In the genomic region with DNA sequence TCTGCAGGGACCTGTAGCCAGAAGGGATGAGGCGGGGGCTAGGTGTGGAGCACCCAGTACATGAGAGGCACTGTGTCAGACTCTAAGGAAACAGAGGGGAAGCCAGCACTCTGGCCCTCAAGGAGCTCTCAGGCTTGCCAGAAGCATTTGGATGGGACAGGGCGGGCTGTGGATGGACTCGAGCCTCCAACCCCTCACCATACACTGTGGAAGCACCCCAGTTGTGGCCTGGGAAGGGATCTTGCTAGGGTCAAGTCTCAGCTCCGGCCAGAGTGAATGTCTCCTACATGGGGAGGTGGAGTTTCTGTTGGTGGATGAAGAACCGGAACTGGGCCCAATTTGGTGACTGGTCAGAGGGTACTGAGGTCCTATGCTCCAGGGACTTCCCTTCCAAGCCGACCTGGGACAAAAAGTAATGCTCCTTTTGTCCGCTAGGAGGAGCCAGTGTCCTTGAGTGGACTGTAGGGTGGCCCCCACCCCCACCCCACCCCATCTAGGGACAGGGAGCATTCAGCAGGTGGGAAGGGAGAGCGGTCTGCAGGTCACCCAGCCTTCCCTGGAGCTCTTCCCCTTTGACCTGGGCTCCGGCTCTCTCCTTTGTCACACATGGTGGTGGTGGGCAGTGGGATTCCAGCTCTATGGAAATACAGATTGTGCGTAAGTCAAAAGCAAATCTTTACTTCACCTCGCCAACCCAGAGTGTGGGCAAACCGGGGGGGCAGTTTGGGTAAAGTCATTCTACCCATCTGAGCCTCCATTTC, we compare ENCODE assay signal across 1 cellular context.
TF ChIP-seq lines count a peak whose summit lies in the region.

No MANE protein-coding gene starts in this region.

TF ChIP-seq in HepG2, 621 proteins besides CTCF, POLR2A, EP300 and RAD21 (continued from another document and continues in another):
- TF ChIP-seq, protein P1, sequence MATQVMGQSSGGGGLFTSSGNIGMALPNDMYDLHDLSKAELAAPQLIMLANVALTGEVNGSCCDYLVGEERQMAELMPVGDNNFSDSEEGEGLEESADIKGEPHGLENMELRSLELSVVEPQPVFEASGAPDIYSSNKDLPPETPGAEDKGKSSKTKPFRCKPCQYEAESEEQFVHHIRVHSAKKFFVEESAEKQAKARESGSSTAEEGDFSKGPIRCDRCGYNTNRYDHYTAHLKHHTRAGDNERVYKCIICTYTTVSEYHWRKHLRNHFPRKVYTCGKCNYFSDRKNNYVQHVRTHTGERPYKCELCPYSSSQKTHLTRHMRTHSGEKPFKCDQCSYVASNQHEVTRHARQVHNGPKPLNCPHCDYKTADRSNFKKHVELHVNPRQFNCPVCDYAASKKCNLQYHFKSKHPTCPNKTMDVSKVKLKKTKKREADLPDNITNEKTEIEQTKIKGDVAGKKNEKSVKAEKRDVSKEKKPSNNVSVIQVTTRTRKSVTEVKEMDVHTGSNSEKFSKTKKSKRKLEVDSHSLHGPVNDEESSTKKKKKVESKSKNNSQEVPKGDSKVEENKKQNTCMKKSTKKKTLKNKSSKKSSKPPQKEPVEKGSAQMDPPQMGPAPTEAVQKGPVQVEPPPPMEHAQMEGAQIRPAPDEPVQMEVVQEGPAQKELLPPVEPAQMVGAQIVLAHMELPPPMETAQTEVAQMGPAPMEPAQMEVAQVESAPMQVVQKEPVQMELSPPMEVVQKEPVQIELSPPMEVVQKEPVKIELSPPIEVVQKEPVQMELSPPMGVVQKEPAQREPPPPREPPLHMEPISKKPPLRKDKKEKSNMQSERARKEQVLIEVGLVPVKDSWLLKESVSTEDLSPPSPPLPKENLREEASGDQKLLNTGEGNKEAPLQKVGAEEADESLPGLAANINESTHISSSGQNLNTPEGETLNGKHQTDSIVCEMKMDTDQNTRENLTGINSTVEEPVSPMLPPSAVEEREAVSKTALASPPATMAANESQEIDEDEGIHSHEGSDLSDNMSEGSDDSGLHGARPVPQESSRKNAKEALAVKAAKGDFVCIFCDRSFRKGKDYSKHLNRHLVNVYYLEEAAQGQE (IDR thresholded peaks at IDR 0.05; ENCODE audit: borderline replicate concordance in 1 of 2, low read depth in 1 of 2, low read length in 2 of 2) = no peak
- TF ChIP-seq MAZ (IDR thresholded peaks at IDR 0.05; ENCODE audit: borderline replicate concordance, low read depth, low read length) = peak; percentile 45; the same call in 1 of the 2 replicates
- TF ChIP-seq MAZ (CRISPR knock-in tag; IDR thresholded peaks at IDR 0.05; ENCODE audit: low read depth) = no peak
- TF ChIP-seq IRX3 (CRISPR knock-in tag; IDR thresholded peaks at IDR 0.05; ENCODE audit: borderline replicate concordance, low read depth) = no peak
- TF ChIP-seq, protein P2, sequence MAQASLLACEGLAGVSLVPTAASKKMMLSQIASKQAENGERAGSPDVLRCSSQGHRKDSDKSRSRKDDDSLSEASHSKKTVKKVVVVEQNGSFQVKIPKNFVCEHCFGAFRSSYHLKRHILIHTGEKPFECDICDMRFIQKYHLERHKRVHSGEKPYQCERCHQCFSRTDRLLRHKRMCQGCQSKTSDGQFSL (CRISPR knock-in tag; IDR thresholded peaks at IDR 0.05) = peak; percentile 65; the same call in 1 of the 2 replicates
- no peak for TF ChIP-seq CEBPB (IDR thresholded peaks at IDR 0.05; ENCODE audit: borderline replicate concordance, low read depth, low read length)
- no peak for TF ChIP-seq ZNF713 (CRISPR knock-in tag; IDR thresholded peaks at IDR 0.05)
- no peak for TF ChIP-seq ZNF891 (CRISPR knock-in tag; IDR thresholded peaks at IDR 0.05)
- peak in 1 of 2 experiments; percentile 42; a peak in 1 of 4 replicates for TF ChIP-seq HMGXB4 (CRISPR knock-in tag; IDR thresholded peaks at IDR 0.05; ENCODE audit: borderline replicate concordance in 1 of 2, low read depth in 1 of 2)
- no peak for TF ChIP-seq ZNF280B (CRISPR knock-in tag; IDR thresholded peaks at IDR 0.05; ENCODE audit: borderline replicate concordance)
- 0 out of 2 replicates have a peak, but pooled peaks have one; percentile 7 for TF ChIP-seq ZBTB38 (CRISPR knock-in tag; IDR thresholded peaks at IDR 0.05)
- peak; percentile 60 for TF ChIP-seq SMC3 (IDR thresholded peaks at IDR 0.05; ENCODE audit: low read length)
- TF ChIP-seq IKZF4 (CRISPR knock-in tag; IDR thresholded peaks at IDR 0.05; ENCODE audit: borderline replicate concordance, low read depth, not compliant biosample characterization) = no peak
- TF ChIP-seq ZHX2 (IDR thresholded peaks at IDR 0.05; ENCODE audit: low read depth) = no peak
- TF ChIP-seq ZHX2 (CRISPR knock-in tag; IDR thresholded peaks at IDR 0.05; ENCODE audit: borderline replicate concordance) = no peak
- TF ChIP-seq, protein P3, sequence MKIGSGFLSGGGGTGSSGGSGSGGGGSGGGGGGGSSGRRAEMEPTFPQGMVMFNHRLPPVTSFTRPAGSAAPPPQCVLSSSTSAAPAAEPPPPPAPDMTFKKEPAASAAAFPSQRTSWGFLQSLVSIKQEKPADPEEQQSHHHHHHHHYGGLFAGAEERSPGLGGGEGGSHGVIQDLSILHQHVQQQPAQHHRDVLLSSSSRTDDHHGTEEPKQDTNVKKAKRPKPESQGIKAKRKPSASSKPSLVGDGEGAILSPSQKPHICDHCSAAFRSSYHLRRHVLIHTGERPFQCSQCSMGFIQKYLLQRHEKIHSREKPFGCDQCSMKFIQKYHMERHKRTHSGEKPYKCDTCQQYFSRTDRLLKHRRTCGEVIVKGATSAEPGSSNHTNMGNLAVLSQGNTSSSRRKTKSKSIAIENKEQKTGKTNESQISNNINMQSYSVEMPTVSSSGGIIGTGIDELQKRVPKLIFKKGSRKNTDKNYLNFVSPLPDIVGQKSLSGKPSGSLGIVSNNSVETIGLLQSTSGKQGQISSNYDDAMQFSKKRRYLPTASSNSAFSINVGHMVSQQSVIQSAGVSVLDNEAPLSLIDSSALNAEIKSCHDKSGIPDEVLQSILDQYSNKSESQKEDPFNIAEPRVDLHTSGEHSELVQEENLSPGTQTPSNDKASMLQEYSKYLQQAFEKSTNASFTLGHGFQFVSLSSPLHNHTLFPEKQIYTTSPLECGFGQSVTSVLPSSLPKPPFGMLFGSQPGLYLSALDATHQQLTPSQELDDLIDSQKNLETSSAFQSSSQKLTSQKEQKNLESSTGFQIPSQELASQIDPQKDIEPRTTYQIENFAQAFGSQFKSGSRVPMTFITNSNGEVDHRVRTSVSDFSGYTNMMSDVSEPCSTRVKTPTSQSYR (CRISPR knock-in tag; IDR thresholded peaks at IDR 0.05; ENCODE audit: borderline replicate concordance) = peak; percentile 69; the same call in 1 of the 2 replicates
- TF ChIP-seq, protein P4, sequence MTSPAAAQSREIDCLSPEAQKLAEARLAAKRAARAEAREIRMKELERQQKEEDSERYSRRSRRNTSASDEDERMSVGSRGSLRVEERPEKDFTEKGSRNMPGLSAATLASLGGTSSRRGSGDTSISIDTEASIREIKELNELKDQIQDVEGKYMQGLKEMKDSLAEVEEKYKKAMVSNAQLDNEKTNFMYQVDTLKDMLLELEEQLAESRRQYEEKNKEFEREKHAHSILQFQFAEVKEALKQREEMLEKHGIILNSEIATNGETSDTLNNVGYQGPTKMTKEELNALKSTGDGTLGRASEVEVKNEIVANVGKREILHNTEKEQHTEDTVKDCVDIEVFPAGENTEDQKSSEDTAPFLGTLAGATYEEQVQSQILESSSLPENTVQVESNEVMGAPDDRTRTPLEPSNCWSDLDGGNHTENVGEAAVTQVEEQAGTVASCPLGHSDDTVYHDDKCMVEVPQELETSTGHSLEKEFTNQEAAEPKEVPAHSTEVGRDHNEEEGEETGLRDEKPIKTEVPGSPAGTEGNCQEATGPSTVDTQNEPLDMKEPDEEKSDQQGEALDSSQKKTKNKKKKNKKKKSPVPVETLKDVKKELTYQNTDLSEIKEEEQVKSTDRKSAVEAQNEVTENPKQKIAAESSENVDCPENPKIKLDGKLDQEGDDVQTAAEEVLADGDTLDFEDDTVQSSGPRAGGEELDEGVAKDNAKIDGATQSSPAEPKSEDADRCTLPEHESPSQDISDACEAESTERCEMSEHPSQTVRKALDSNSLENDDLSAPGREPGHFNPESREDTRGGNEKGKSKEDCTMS (CRISPR knock-in tag; conservative IDR thresholded peaks at IDR 0.05) = no peak
- no peak for TF ChIP-seq SNAPC4 (CRISPR knock-in tag; IDR thresholded peaks at IDR 0.05)
- TF ChIP-seq ERF (CRISPR knock-in tag; IDR thresholded peaks at IDR 0.05) = peak; percentile 48; the same call in 1 of the 2 replicates
- TF ChIP-seq NCOA5 (CRISPR knock-in tag; IDR thresholded peaks at IDR 0.05) = no peak
- no peak for TF ChIP-seq FOXJ3 (CRISPR knock-in tag; IDR thresholded peaks at IDR 0.05; ENCODE audit: borderline replicate concordance)
- no peak for TF ChIP-seq REL (CRISPR knock-in tag; conservative IDR thresholded peaks at IDR 0.05)
